23 cellular contexts compared by ENCODE assay signal in genomic region chr7:7581531-7582179, GRCh38. TPM values are rescaled to one million over a fixed set of nuclear protein-coding genes. Genes with fewer than 3 reads are reported as not detected.
DNase-seq lines count a peak whose midpoint lies in the region; ATAC-seq and TF ChIP-seq lines count a peak whose summit lies in the region.
"Had no signal": no experiment of that assay in that cellular context is flagged by ENCODE, and none has a peak within 500 bp of the region (broad histone marks: within the 10 kb centered on the region; RNA-seq: fewer than 3 reads in every experiment).

No MANE protein-coding gene starts in this region.

- H3K36me3 ChIP-seq in H7 (replicated peaks; ENCODE audit: control insufficient read depth, insufficient read depth, low read length) (no peaks in the 10 kb centered on the region; the same call in 1 of the 2 replicates), iPS-18a (ENCODE audit: control insufficient read depth, low read depth, low read length) (no peaks in the 10 kb centered on the region)
- no peaks in the 10 kb centered on the region for H3K36me3 ChIP-seq in CD4-positive, alpha-beta memory T cell (ENCODE audit: insufficient read depth, low read length)
- H3K36me3 ChIP-seq: adrenal gland, colonic mucosa had no signal

- H3K4me3 Mint-ChIP-seq in progenitor cell of endocrine pancreas (ENCODE audit: low read depth) = no peak overlapping the region
- no peak overlapping the region for H3K4me3 Mint-ChIP-seq in CD4-positive, alpha-beta memory T cell
- H3K4me3 Mint-ChIP-seq: activated B cell treated with CpG ODN at 0.5 μM for 24 hours; activated CD4-positive, alpha-beta memory T cell treated with anti-CD3 and anti-CD28 coated beads for 36 hours; stimulated activated memory B cell treated with anti-CD40 and anti-IgM and Interleukin-4, amounts not matched to agents 10 μg/mL and 1 μg/mL and 100 μg/mL, for 72 hours had no signal

- peaks cover 10% of the 10 kb centered on the region for H3K4me1 Mint-ChIP-seq in progenitor cell of endocrine pancreas (ENCODE audit: low read depth)
- H3K4me1 Mint-ChIP-seq in CD4-positive, alpha-beta memory T cell = peaks cover 0 to 4% (median 2%) of the 10 kb centered on the region in 4 donors

- peaks cover 11% of the 10 kb centered on the region for H3K4me1 ChIP-seq in iPS-18a (ENCODE audit: control insufficient read depth, low read depth, low read length)
- H3K4me1 ChIP-seq in CD4-positive, alpha-beta memory T cell (ENCODE audit: insufficient read depth, low read length) = no peaks in the 10 kb centered on the region
- H3K4me1 ChIP-seq: breast epithelium, colonic mucosa, lower lobe of right lung had no signal

- H3K27me3 ChIP-seq in H7 (ENCODE audit: control insufficient read depth, insufficient read depth, low read length) (no peaks in the 10 kb centered on the region), iPS-18a (ENCODE audit: control insufficient read depth, insufficient read depth, low read length) (no peaks in the 10 kb centered on the region)
- no peaks in the 10 kb centered on the region for H3K27me3 ChIP-seq in CD4-positive, alpha-beta memory T cell (ENCODE audit: insufficient read depth, low read length)
- H3K27me3 ChIP-seq: adrenal gland, breast epithelium, colonic mucosa, suprapubic skin had no signal

- H3K9me3 Mint-ChIP-seq in progenitor cell of endocrine pancreas (ENCODE audit: low read depth) = no peaks in the 10 kb centered on the region
- H3K9me3 Mint-ChIP-seq in CD4-positive, alpha-beta memory T cell = no peaks in the 10 kb centered on the region
- H3K9me3 Mint-ChIP-seq: activated B cell treated with CpG ODN at 0.5 μM for 24 hours; activated CD4-positive, alpha-beta memory T cell treated with anti-CD3 and anti-CD28 coated beads for 36 hours; stimulated activated memory B cell treated with anti-CD40 and anti-IgM and Interleukin-4, amounts not matched to agents 10 μg/mL and 1 μg/mL and 100 μg/mL, for 72 hours had no signal

- H3K36me3 Mint-ChIP-seq in progenitor cell of endocrine pancreas (ENCODE audit: insufficient read depth) = peaks cover 4% of the 10 kb centered on the region
- H3K36me3 Mint-ChIP-seq in CD4-positive, alpha-beta memory T cell = peaks cover 8 to 13% of the 10 kb centered on the region in 2 donors

- POLR2A ChIA-PET in CD4-positive, alpha-beta memory T cell (lab: Charles Lee; ENCODE audit: partially characterized antibody) = no interaction called here

- peak overlapping the region; percentile 38 for H3K9ac ChIP-seq in iPS-18a (ENCODE audit: low read length)

- H3K27me3 Mint-ChIP-seq in progenitor cell of endocrine pancreas = no peaks in the 10 kb centered on the region
- H3K27me3 Mint-ChIP-seq in CD4-positive, alpha-beta memory T cell = no peaks in the 10 kb centered on the region
- H3K27me3 Mint-ChIP-seq: activated B cell treated with CpG ODN at 0.5 μM for 24 hours; activated CD4-positive, alpha-beta memory T cell treated with anti-CD3 and anti-CD28 coated beads for 36 hours; stimulated activated memory B cell treated with anti-CD40 and anti-IgM and Interleukin-4, amounts not matched to agents 10 μg/mL and 1 μg/mL and 100 μg/mL, for 72 hours had no signal

- no peak for TF ChIP-seq CTCF in progenitor cell of endocrine pancreas (IDR thresholded peaks at IDR 0.05; ENCODE audit: unreplicated experiment)

- H3K4me3 ChIP-seq in H7 (ENCODE audit: insufficient read depth, low read depth, low read length) (no peak overlapping the region), iPS-18a (ENCODE audit: low read length) (peak overlapping the region; percentile 1)
- no peak overlapping the region for H3K4me3 ChIP-seq in CD4-positive, alpha-beta memory T cell (ENCODE audit: low read length in 2 of 2)
- H3K4me3 ChIP-seq: adrenal gland, breast epithelium, colonic mucosa, lower lobe of right lung, suprapubic skin had no signal

- H3K27ac ChIP-seq in iPS-18a (ENCODE audit: low read length) = no peak overlapping the region
- H3K27ac ChIP-seq in CD4-positive, alpha-beta memory T cell (ENCODE audit: low read depth, low read length) = no peak overlapping the region
- H3K27ac ChIP-seq: adrenal gland, breast epithelium, C4-2B, colonic mucosa, lower lobe of right lung, RWPE1, suprapubic skin had no signal

- peak; percentile 42 for DNase-seq in H7
- peak; percentile 73 for DNase-seq in SK-N-DZ (ENCODE audit: low spot score)
- no peak for DNase-seq in progenitor cell of endocrine pancreas (ENCODE audit: low spot score, unreplicated experiment)
- no peak for DNase-seq in NCI-H526 treated with DMSO at 0.1 percent for 48 hours (lab: John Stamatoyannopoulos, UW)
- DNase-seq in CD4-positive, alpha-beta memory T cell = no peak
- DNase-seq: activated B cell treated with CpG ODN at 0.5 μM for 24 hours; activated CD4-positive, alpha-beta memory T cell treated with anti-CD3 and anti-CD28 coated beads for 36 hours; adrenal gland; colonic mucosa; lower lobe of right lung; NCI-H1092 treated with DMSO at 0.1 percent for 48 hours; NCI-H2029 treated with DMSO at 0.1 percent for 48 hours; NCI-H510A; small intestine; stimulated activated CD4-positive, alpha-beta T cell treated with anti-CD3 and anti-CD28 coated beads, Interleukin-2, amount 100 ng/mL, for 24 hours had no signal

- intact Hi-C loops in CD4-positive, alpha-beta memory T cell (cut with micrococcal nuclease) = no loop called here

- CTCF ChIA-PET in CD4-positive, alpha-beta memory T cell (lab: Charles Lee; ENCODE audit: partially characterized antibody) = no interaction called here

- H3K9me3 ChIP-seq in iPS-18a (ENCODE audit: control insufficient read depth, low read depth, low read length) = no peaks in the 10 kb centered on the region
- H3K9me3 ChIP-seq in CD4-positive, alpha-beta memory T cell (ENCODE audit: control insufficient read depth in 1 of 2, low read length in 2 of 2) = no peaks in the 10 kb centered on the region
- H3K9me3 ChIP-seq: adrenal gland, breast epithelium, colonic mucosa, lower lobe of right lung, suprapubic skin had no signal

- ATAC-seq in GM18511 (IDR thresholded peaks at IDR 0.05; ENCODE audit: unreplicated experiment) (no peak), GM18498 (IDR thresholded peaks at IDR 0.05; ENCODE audit: unreplicated experiment) (no peak)
- ATAC-seq: stimulated activated memory B cell treated with anti-CD40 and anti-IgM and Interleukin-4, amounts not matched to agents 10 μg/mL and 1 μg/mL and 100 μg/mL, for 72 hours had no signal

- peak overlapping the region; percentile 85 for H3K27ac Mint-ChIP-seq in progenitor cell of endocrine pancreas
- no peak overlapping the region for H3K27ac Mint-ChIP-seq in CD4-positive, alpha-beta memory T cell
- H3K27ac Mint-ChIP-seq: activated B cell treated with CpG ODN at 0.5 μM for 24 hours; activated CD4-positive, alpha-beta memory T cell treated with anti-CD3 and anti-CD28 coated beads for 36 hours; stimulated activated memory B cell treated with anti-CD40 and anti-IgM and Interleukin-4, amounts not matched to agents 10 μg/mL and 1 μg/mL and 100 μg/mL, for 72 hours had no signal

RNA-seq across cellular contexts. Expression of gene MIOS, which starts 15.0 kb away (rescaled TPM):
- total RNA-seq in H7 (2014; rRNA removed; shearing (Covaris generic)) = 51.4 and 53.9 TPM in 2 replicates
- polyA plus RNA-seq in SK-N-DZ (2014; cell fraction: cytosol; rRNA removed) = 53.1 and 70.5 TPM in 2 replicates
- polyA plus RNA-seq in SK-N-DZ (2014; cell fraction: nucleus; rRNA removed) = 71.0 and 83.2 TPM in 2 replicates
- 62.0 and 62.3 TPM in 2 replicates for total RNA-seq in progenitor cell of endocrine pancreas
- 10 to 100 TPM; 22.9 to 25.1 TPM for total RNA-seq in CD4-positive, alpha-beta memory T cell
- 10 to 100 TPM; 15.5 to 16.4 TPM for polyA plus RNA-seq in CD4-positive, alpha-beta memory T cell

RNA-seq across cellular contexts. Expression of gene COL28A1, which starts 46.0 kb away (rescaled TPM):
- 0.17 and 0.22 TPM in 2 replicates for total RNA-seq in H7 (2014; rRNA removed; shearing (Covaris generic))
- 0.07 and 0.21 TPM in 2 replicates for polyA plus RNA-seq in SK-N-DZ (2014; cell fraction: cytosol; rRNA removed)
- 0.33 and 0.35 TPM in 2 replicates for polyA plus RNA-seq in SK-N-DZ (2014; cell fraction: nucleus; rRNA removed)
- total RNA-seq in progenitor cell of endocrine pancreas = 17.3 and 18.3 TPM in 2 replicates
- under 1 TPM; 0.15 to 0.19 TPM for total RNA-seq in CD4-positive, alpha-beta memory T cell
- polyA plus RNA-seq in CD4-positive, alpha-beta memory T cell = not detected

RNA-seq across cellular contexts. Expression of gene UMAD1, which starts 58.9 kb away (rescaled TPM):
- total RNA-seq in H7 (2014; rRNA removed; shearing (Covaris generic)) = 13.4 and 15.0 TPM in 2 replicates
- 30.3 and 35.6 TPM in 2 replicates for polyA plus RNA-seq in SK-N-DZ (2014; cell fraction: cytosol; rRNA removed)
- 7.3 and 14.8 TPM in 2 replicates for polyA plus RNA-seq in SK-N-DZ (2014; cell fraction: nucleus; rRNA removed)
- 12.1 and 12.8 TPM in 2 replicates for total RNA-seq in progenitor cell of endocrine pancreas
- 10 to 100 TPM; 23.5 to 25.1 TPM for total RNA-seq in CD4-positive, alpha-beta memory T cell
- 10 to 100 TPM; 30.0 to 36.7 TPM for polyA plus RNA-seq in CD4-positive, alpha-beta memory T cell

Comparison
In these comparisons a context has a peak if more than half of its experiments do, and no peak if none do; other contexts are left out.
1. DNase-seq: peak in H7 (single experiment) and SK-N-DZ (single experiment); none in progenitor cell of endocrine pancreas (single experiment), NCI-H526 treated with DMSO at 0.1 percent for 48 hours (single experiment) and CD4-positive, alpha-beta memory T cell (0 of 5).
2. RNA of gene COL28A1, which starts 46.0 kb away (total RNA-seq): 17.3 to 18.3 TPM in progenitor cell of endocrine pancreas; 0.15 to 0.19 TPM in CD4-positive, alpha-beta memory T cell and 0.17 to 0.22 TPM in H7; every median in the first group is over 10 times any median in the second.